In genomic region chr6:169328112-169328801, GRCh38 we compare ENCODE assay signal across 15 cellular contexts.
A peak's percentile ranks its signal among the peaks of the same experiment; 100 is the strongest.
DNase-seq lines count a peak whose midpoint lies in the region; ATAC-seq and TF ChIP-seq lines count a peak whose summit lies in the region.
"Had no signal": no experiment of that assay in that cellular context is flagged by ENCODE, and none has a peak within 500 bp of the region (broad histone marks: within the 10 kb centered on the region; RNA-seq: fewer than 3 reads in every experiment).

No MANE protein-coding gene starts in this region.

- no peaks in the 10 kb centered on the region for H3K27me3 Mint-ChIP-seq in mesothelial cell of epicardium (ENCODE audit: low read depth)
- H3K27me3 Mint-ChIP-seq in activated CD4-positive, alpha-beta T cell treated with anti-CD3 and anti-CD28 coated beads, Interleukin-2, amount 10 ng/mL, durations not matched to agents 24 days and 14 days: peaks cover 4% of the 10 kb centered on the region

- TF ChIP-seq EP300 in sigmoid colon (IDR thresholded peaks at IDR 0.05): no peak

- 74 to 78% methylated on average over 5 of the region's 5 CpGs for WGBS in sigmoid colon, 2 donors

- no peak overlapping the region for H3K4me3 Mint-ChIP-seq in mesothelial cell of epicardium
- no peak overlapping the region for H3K4me3 Mint-ChIP-seq in activated CD4-positive, alpha-beta T cell treated with anti-CD3 and anti-CD28 coated beads, Interleukin-2, amount 10 ng/mL, durations not matched to agents 24 days and 14 days
- H3K4me3 Mint-ChIP-seq: T-helper 2 cell treated with Interferon-gamma antibody and Interleukin-4, amounts not matched to agents 5 μg/mL and 100 μg/mL, for 36 hours had no signal

- TF ChIP-seq POLR2A in NB4 (IDR thresholded peaks at IDR 0.05; ENCODE audit: extremely low read depth, insufficient read length) (no peak), sigmoid colon (IDR thresholded peaks at IDR 0.05) (no peak)

- H3K36me3 Mint-ChIP-seq in mesothelial cell of epicardium: no peaks in the 10 kb centered on the region
- no peaks in the 10 kb centered on the region for H3K36me3 Mint-ChIP-seq in activated CD4-positive, alpha-beta T cell treated with anti-CD3 and anti-CD28 coated beads, Interleukin-2, amount 10 ng/mL, durations not matched to agents 24 days and 14 days (ENCODE audit: low read depth)

- no peaks in the 10 kb centered on the region for H3K27me3 ChIP-seq in sigmoid colon

- intact Hi-C loops in activated CD4-positive, alpha-beta T cell treated with anti-CD3 and anti-CD28 coated beads, Interleukin-2, amount 10 ng/mL, durations not matched to agents 24 days and 14 days (cut with micrococcal nuclease): no loop called here
- intact Hi-C loops in sigmoid colon (cut with DNase I): no loop called here

- ATAC-seq in activated CD4-positive, CD25-positive, alpha-beta regulatory T cell treated with anti-CD3 and anti-CD28 coated beads, Interleukin-2, amount 50 U/mL, for 24 hours: no peak

- peaks cover 2% of the 10 kb centered on the region for H3K4me1 Mint-ChIP-seq in mesothelial cell of epicardium
- H3K4me1 Mint-ChIP-seq in activated CD4-positive, alpha-beta T cell treated with anti-CD3 and anti-CD28 coated beads, Interleukin-2, amount 10 ng/mL, durations not matched to agents 24 days and 14 days: no peaks in the 10 kb centered on the region

- peaks cover 0 to 16% (median 6%) of the 10 kb centered on the region in 4 donors for H3K4me1 ChIP-seq in sigmoid colon

- peak overlapping the region; percentile 11 for H3K27ac Mint-ChIP-seq in mesothelial cell of epicardium
- H3K27ac Mint-ChIP-seq in activated CD4-positive, alpha-beta T cell treated with anti-CD3 and anti-CD28 coated beads, Interleukin-2, amount 10 ng/mL, durations not matched to agents 24 days and 14 days: no peak overlapping the region
- H3K27ac Mint-ChIP-seq: T-helper 2 cell treated with Interferon-gamma antibody and Interleukin-4, amounts not matched to agents 5 μg/mL and 100 μg/mL, for 36 hours had no signal

- H3K4me3 ChIP-seq in NB4 (ENCODE audit: low read depth, low read length) (no peak overlapping the region), epithelial cell of esophagus (ENCODE audit: low read length) (no peak overlapping the region), sigmoid colon (no peak overlapping the region)

- DNase-seq in EL (peak; percentile 67), NB4 (ENCODE audit: low read depth) (peak; percentile 24), epithelial cell of esophagus (ENCODE audit: low read depth) (peak; percentile 55), mesothelial cell of epicardium (ENCODE audit: low spot score in 2 of 2, unreplicated experiment in 2 of 2) (no peak), NCI-H524 treated with DMSO at 0.1 percent for 48 hours (lab: John Stamatoyannopoulos, UW) (no peak), sigmoid colon (no peak)
- no peak for DNase-seq in activated CD4-positive, alpha-beta T cell treated with anti-CD3 and anti-CD28 coated beads, Interleukin-2, amount 10 ng/mL, durations not matched to agents 24 days and 14 days
- DNase-seq: aorta; NCI-H2029; NCI-H748 treated with DMSO at 0.1 percent for 48 hours; stimulated activated naive CD4-positive, alpha-beta T cell treated with Interleukin-2 at 50 U/mL for 16 hours had no signal

- no peaks in the 10 kb centered on the region for H3K36me3 ChIP-seq in sigmoid colon

- H3K9me3 Mint-ChIP-seq in mesothelial cell of epicardium: peaks cover 5% of the 10 kb centered on the region
- no peaks in the 10 kb centered on the region for H3K9me3 Mint-ChIP-seq in activated CD4-positive, alpha-beta T cell treated with anti-CD3 and anti-CD28 coated beads, Interleukin-2, amount 10 ng/mL, durations not matched to agents 24 days and 14 days
- H3K9me3 Mint-ChIP-seq: T-helper 2 cell treated with Interferon-gamma antibody and Interleukin-4, amounts not matched to agents 5 μg/mL and 100 μg/mL, for 36 hours had no signal

- no peak overlapping the region for H3K27ac ChIP-seq in sigmoid colon
- H3K27ac ChIP-seq: C4-2B, RWPE1 had no signal

- no peaks in the 10 kb centered on the region for H3K9me3 ChIP-seq in sigmoid colon

- TF ChIP-seq CTCF in NB4 (IDR thresholded peaks at IDR 0.05; ENCODE audit: low read depth, low read length): no peak
- no peak for TF ChIP-seq CTCF in epithelial cell of esophagus (IDR thresholded peaks at IDR 0.05; ENCODE audit: insufficient read depth, low read depth, low read length, missing control alignments)
- no peak for TF ChIP-seq CTCF in mesothelial cell of epicardium (IDR thresholded peaks at IDR 0.05; ENCODE audit: unreplicated experiment)
- TF ChIP-seq CTCF in sigmoid colon (IDR thresholded peaks at IDR 0.05): no peak

Comparison
In these comparisons a context has a peak if more than half of its experiments do, and no peak if none do; other contexts are left out.
1. DNase-seq: peak in EL (single experiment), NB4 (single experiment) and epithelial cell of esophagus (single experiment); none in mesothelial cell of epicardium (0 of 2), NCI-H524 treated with DMSO at 0.1 percent for 48 hours (single experiment), activated CD4-positive, alpha-beta T cell treated with anti-CD3 and anti-CD28 coated beads, Interleukin-2, amount 10 ng/mL, durations not matched to agents 24 days and 14 days (single experiment) and sigmoid colon (single experiment).